Comparison of ENCODE assay signal across 17 cellular contexts in the genomic region with DNA sequence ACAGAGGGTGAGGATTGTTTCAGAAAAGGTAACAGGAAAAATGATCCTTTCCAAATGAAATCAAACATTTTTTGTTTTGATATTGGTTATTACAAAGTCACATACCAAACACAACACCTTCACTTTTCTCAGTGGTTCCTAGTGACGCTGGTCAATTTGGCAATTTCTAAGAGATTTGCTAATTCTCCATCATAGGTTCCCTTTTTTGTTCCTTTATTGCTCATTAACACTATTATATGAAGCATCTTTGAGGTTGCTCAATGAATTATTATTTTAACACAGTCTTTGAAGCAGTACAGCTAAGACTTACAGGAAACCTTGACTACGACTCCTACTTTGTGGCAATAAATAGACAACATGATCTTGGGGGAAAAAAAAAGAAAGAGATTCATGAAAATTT.
DNase-seq lines count a peak whose midpoint lies in the region; ATAC-seq, FAIRE-seq and TF ChIP-seq lines count a peak whose summit lies in the region.
"Had no signal": no experiment of that assay in that cellular context is flagged by ENCODE, and none has a peak within 500 bp of the region (broad histone marks: within the 10 kb centered on the region; RNA-seq: fewer than 3 reads in every experiment).

No MANE protein-coding gene starts in this region.

- peaks cover 57% of the 10 kb centered on the region for H3K4me1 ChIP-seq in OCI-LY3 (ENCODE audit: low read length)

- DNase-seq in NOMO-1 (lab: John Stamatoyannopoulos, UW; ENCODE audit: unreplicated experiment in 2 of 2): peak; percentile 5 to 45
- no peak for DNase-seq in NOMO-1 treated with dmso at 0.1 percent for 144 hours (lab: John Stamatoyannopoulos, UW; ENCODE audit: unreplicated experiment)
- no peak for DNase-seq in D721Med (ENCODE audit: insufficient read length, low spot score)
- no peak for DNase-seq in GM13977 (ENCODE audit: low spot score)
- DNase-seq in superior temporal gyrus (ENCODE audit: extremely low spot score): no peak
- DNase-seq: ACHN; CD4-positive, alpha-beta memory T cell; DND-41; GDM1; IMR-90; KBM-7 had no signal

- no peak for ATAC-seq in GM21367 (IDR thresholded peaks at IDR 0.05; ENCODE audit: unreplicated experiment)

- H3K4me2 ChIP-seq in OCI-LY3 (ENCODE audit: low read length): peak overlapping the region; percentile 35

- H3K9ac ChIP-seq in OCI-LY3 (ENCODE audit: low read length): 0 out of 2 replicates have a peak overlapping the region, but pooled peaks have one; percentile 23
- H3K9ac ChIP-seq: BLaER1 treated with 17β-estradiol and CSF1 and Interleukin-3, amounts not matched to agents 10 nM and 100 nM had no signal

- H4K20me1 ChIP-seq in OCI-LY3 (ENCODE audit: insufficient read depth, low read length): no peaks in the 10 kb centered on the region
- H4K20me1 ChIP-seq: BLaER1 treated with 17β-estradiol and CSF1 and Interleukin-3, amounts not matched to agents 10 nM and 100 nM had no signal

- H2AFZ ChIP-seq in OCI-LY3 (ENCODE audit: low read depth, low read length): 0 out of 2 replicates have a peak overlapping the region, but pooled peaks have one; percentile 39

- FAIRE-seq in D721Med (lab: Jason Lieb, UNC): peak; percentile 44
- FAIRE-seq: H1 had no signal

- H3K36me3 ChIP-seq in OCI-LY3 (replicated peaks; ENCODE audit: low read depth, low read length): no peaks in the 10 kb centered on the region
- H3K36me3 ChIP-seq: BLaER1 treated with 17β-estradiol and CSF1 and Interleukin-3, amounts not matched to agents 10 nM and 100 nM; HAP-1 had no signal

- H3K27me3 ChIP-seq in OCI-LY3 (ENCODE audit: low read depth, low read length): no peaks in the 10 kb centered on the region
- H3K27me3 ChIP-seq: BLaER1 treated with 17β-estradiol and CSF1 and Interleukin-3, amounts not matched to agents 10 nM and 100 nM had no signal

- H3K27ac ChIP-seq in OCI-LY3 (ENCODE audit: low read length): peak overlapping the region; percentile 61
- H3K27ac ChIP-seq: 22Rv1; BLaER1 treated with 17β-estradiol and CSF1 and Interleukin-3, amounts not matched to agents 10 nM and 100 nM had no signal

- TF ChIP-seq CTCF in D721Med (IDR thresholded peaks at IDR 0.05; ENCODE audit: insufficient read depth, missing control alignments) (no peak), OCI-LY3 (IDR thresholded peaks at IDR 0.05; ENCODE audit: low read depth, low read length) (no peak), GM13977 (IDR thresholded peaks at IDR 0.05; ENCODE audit: extremely low read depth, insufficient read depth, missing control alignments) (no peak)

- H3K79me2 ChIP-seq in OCI-LY3 (ENCODE audit: low read length): no peaks in the 10 kb centered on the region

- in situ Hi-C loops in GM13977 (cut with MboI; ENCODE audit: low pct_unique_long_range_greater_than_20kb, low sequenced_read_pairs, unreplicated experiment): loop anchor here (10.0 kb wide), 1 partner anchor 130 kb away; no protein-coding TSS in a partner anchor

- no peaks in the 10 kb centered on the region for H3K9me3 ChIP-seq in OCI-LY3 (ENCODE audit: insufficient read depth, low read length)
- H3K9me3 ChIP-seq: BLaER1 treated with 17β-estradiol and CSF1 and Interleukin-3, amounts not matched to agents 10 nM and 100 nM; HAP-1 had no signal

- 0 out of 2 replicates have a peak overlapping the region, but pooled peaks have one; percentile 2 for H3K4me3 ChIP-seq in OCI-LY3 (ENCODE audit: low read length)
- H3K4me3 ChIP-seq: BLaER1 treated with 17β-estradiol and CSF1 and Interleukin-3, amounts not matched to agents 10 nM and 100 nM; HAP-1 had no signal

Comparison
In these comparisons a context has a peak if more than half of its experiments do, and no peak if none do; other contexts are left out.
1. DNase-seq: peak in NOMO-1 (2 of 2); none in NOMO-1 treated with dmso at 0.1 percent for 144 hours (single experiment), D721Med (single experiment), GM13977 (single experiment) and superior temporal gyrus (single experiment).